1 cellular context compared by ENCODE assay signal in the genomic region with DNA sequence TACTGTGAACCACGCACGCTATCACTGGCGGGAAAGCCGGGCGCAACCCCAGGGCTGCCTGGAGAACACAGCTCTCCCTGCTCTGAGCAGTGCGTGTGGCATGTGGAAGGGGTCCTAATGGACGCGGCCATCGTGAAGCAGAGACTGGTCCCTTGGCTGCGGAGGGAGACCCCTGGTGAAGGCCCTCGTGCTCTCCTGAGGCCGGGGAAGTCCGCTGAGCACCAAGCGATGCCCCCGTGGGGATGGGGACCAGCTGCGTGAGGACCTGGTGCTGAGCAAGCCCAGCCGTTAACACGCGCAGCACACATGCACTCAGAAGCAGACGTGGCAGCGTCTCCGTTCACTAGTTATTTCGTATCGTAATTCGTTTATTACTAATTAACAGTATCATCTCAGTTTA.
TF ChIP-seq lines count a peak whose summit lies in the region.

No MANE protein-coding gene starts in this region.

TF ChIP-seq in H1, 55 proteins besides CTCF, POLR2A, EP300 and RAD21:
- TF ChIP-seq CBX5 (IDR thresholded peaks at IDR 0.05; ENCODE audit: low read depth, low read length) (no peak), JUN (IDR thresholded peaks at IDR 0.05; ENCODE audit: low read depth, low read length) (no peak), SP4 (IDR thresholded peaks at IDR 0.05; ENCODE audit: low read length) (no peak), HDAC6 (IDR thresholded peaks at IDR 0.05; ENCODE audit: low read depth, low read length) (no peak), CHD7 (IDR thresholded peaks at IDR 0.05; ENCODE audit: insufficient replicate concordance, low read length) (no peak), ASH2L (IDR thresholded peaks at IDR 0.05; ENCODE audit: low read length) (no peak), TEAD4 (IDR thresholded peaks at IDR 0.05; ENCODE audit: low read depth, low read length) (no peak), PHF8 (conservative IDR thresholded peaks at IDR 0.05; ENCODE audit: low read depth, low read length) (no peak), KDM5A (IDR thresholded peaks at IDR 0.05; ENCODE audit: low read length) (no peak)
